In the genomic region with DNA sequence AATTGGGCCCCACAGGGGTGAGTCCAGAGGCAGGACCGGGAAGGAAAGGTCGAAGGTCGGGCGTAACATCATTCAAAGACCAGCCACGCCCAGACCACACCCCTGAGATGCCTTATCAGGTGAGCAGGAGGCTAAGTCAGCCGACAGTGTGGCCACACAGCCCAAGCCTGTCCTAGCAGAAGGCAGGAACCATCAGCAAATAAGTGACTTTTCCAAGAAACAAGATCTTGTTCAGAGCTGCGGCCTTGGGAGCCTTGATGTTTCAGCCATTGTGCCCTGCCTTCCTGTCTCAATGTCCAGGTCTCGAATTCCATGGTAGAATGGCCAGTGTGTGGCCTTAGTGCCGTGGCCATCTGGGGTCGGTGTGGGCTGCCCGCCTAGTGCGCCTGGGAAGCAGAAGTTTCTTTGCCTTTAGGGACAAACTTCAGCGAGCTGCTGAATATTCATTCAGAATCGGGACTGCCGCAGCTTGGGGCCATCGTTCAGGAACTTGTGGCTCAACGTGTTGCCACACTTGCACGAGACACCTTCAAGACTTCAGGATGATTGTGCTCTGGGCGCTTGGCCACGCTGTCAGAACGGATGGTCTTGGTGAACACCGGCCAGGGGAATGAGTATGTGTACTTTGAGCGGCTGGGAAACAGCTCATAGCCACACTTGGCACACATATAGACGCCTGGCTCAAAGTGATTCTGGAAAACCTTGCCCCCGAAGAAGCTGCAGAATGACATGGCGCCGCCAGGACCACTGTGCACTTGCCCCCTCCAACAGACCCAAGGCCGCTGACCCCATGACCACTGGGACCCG, we compare ENCODE assay signal across 1 cellular context.
TF ChIP-seq lines count a peak whose summit lies in the region.

No MANE protein-coding gene starts in this region.

TF ChIP-seq in K562, 482 proteins besides CTCF, POLR2A, EP300 and RAD21 (continued from another document):
- TF ChIP-seq, protein P1, sequence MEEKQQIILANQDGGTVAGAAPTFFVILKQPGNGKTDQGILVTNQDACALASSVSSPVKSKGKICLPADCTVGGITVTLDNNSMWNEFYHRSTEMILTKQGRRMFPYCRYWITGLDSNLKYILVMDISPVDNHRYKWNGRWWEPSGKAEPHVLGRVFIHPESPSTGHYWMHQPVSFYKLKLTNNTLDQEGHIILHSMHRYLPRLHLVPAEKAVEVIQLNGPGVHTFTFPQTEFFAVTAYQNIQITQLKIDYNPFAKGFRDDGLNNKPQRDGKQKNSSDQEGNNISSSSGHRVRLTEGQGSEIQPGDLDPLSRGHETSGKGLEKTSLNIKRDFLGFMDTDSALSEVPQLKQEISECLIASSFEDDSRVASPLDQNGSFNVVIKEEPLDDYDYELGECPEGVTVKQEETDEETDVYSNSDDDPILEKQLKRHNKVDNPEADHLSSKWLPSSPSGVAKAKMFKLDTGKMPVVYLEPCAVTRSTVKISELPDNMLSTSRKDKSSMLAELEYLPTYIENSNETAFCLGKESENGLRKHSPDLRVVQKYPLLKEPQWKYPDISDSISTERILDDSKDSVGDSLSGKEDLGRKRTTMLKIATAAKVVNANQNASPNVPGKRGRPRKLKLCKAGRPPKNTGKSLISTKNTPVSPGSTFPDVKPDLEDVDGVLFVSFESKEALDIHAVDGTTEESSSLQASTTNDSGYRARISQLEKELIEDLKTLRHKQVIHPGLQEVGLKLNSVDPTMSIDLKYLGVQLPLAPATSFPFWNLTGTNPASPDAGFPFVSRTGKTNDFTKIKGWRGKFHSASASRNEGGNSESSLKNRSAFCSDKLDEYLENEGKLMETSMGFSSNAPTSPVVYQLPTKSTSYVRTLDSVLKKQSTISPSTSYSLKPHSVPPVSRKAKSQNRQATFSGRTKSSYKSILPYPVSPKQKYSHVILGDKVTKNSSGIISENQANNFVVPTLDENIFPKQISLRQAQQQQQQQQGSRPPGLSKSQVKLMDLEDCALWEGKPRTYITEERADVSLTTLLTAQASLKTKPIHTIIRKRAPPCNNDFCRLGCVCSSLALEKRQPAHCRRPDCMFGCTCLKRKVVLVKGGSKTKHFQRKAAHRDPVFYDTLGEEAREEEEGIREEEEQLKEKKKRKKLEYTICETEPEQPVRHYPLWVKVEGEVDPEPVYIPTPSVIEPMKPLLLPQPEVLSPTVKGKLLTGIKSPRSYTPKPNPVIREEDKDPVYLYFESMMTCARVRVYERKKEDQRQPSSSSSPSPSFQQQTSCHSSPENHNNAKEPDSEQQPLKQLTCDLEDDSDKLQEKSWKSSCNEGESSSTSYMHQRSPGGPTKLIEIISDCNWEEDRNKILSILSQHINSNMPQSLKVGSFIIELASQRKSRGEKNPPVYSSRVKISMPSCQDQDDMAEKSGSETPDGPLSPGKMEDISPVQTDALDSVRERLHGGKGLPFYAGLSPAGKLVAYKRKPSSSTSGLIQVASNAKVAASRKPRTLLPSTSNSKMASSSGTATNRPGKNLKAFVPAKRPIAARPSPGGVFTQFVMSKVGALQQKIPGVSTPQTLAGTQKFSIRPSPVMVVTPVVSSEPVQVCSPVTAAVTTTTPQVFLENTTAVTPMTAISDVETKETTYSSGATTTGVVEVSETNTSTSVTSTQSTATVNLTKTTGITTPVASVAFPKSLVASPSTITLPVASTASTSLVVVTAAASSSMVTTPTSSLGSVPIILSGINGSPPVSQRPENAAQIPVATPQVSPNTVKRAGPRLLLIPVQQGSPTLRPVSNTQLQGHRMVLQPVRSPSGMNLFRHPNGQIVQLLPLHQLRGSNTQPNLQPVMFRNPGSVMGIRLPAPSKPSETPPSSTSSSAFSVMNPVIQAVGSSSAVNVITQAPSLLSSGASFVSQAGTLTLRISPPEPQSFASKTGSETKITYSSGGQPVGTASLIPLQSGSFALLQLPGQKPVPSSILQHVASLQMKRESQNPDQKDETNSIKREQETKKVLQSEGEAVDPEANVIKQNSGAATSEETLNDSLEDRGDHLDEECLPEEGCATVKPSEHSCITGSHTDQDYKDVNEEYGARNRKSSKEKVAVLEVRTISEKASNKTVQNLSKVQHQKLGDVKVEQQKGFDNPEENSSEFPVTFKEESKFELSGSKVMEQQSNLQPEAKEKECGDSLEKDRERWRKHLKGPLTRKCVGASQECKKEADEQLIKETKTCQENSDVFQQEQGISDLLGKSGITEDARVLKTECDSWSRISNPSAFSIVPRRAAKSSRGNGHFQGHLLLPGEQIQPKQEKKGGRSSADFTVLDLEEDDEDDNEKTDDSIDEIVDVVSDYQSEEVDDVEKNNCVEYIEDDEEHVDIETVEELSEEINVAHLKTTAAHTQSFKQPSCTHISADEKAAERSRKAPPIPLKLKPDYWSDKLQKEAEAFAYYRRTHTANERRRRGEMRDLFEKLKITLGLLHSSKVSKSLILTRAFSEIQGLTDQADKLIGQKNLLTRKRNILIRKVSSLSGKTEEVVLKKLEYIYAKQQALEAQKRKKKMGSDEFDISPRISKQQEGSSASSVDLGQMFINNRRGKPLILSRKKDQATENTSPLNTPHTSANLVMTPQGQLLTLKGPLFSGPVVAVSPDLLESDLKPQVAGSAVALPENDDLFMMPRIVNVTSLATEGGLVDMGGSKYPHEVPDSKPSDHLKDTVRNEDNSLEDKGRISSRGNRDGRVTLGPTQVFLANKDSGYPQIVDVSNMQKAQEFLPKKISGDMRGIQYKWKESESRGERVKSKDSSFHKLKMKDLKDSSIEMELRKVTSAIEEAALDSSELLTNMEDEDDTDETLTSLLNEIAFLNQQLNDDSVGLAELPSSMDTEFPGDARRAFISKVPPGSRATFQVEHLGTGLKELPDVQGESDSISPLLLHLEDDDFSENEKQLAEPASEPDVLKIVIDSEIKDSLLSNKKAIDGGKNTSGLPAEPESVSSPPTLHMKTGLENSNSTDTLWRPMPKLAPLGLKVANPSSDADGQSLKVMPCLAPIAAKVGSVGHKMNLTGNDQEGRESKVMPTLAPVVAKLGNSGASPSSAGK (IDR thresholded peaks at IDR 0.05): peak; percentile 62
- TF ChIP-seq, protein P2, sequence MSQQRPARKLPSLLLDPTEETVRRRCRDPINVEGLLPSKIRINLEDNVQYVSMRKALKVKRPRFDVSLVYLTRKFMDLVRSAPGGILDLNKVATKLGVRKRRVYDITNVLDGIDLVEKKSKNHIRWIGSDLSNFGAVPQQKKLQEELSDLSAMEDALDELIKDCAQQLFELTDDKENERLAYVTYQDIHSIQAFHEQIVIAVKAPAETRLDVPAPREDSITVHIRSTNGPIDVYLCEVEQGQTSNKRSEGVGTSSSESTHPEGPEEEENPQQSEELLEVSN (IDR thresholded peaks at IDR 0.05; ENCODE audit: borderline replicate concordance in 1 of 2, extremely low read depth in 1 of 2, insufficient read depth in 1 of 2, insufficient read length in 1 of 2, low read depth in 1 of 2, low read length in 1 of 2, poor library complexity in 1 of 2, severe bottlenecking in 1 of 2): peak in 1 of 2 experiments; percentile 26
- no peak for TF ChIP-seq ZNF354B (CRISPR knock-in tag; IDR thresholded peaks at IDR 0.05)
- no peak for TF ChIP-seq POLR3A (IDR thresholded peaks at IDR 0.05; ENCODE audit: borderline replicate concordance, extremely low read depth, insufficient read depth, insufficient read length)
- TF ChIP-seq PHTF2 (CRISPR knock-in tag; IDR thresholded peaks at IDR 0.05): no peak
- TF ChIP-seq RBFOX2 (IDR thresholded peaks at IDR 0.05; ENCODE audit: low read depth, low read length): peak; percentile 73
- TF ChIP-seq, protein P3, sequence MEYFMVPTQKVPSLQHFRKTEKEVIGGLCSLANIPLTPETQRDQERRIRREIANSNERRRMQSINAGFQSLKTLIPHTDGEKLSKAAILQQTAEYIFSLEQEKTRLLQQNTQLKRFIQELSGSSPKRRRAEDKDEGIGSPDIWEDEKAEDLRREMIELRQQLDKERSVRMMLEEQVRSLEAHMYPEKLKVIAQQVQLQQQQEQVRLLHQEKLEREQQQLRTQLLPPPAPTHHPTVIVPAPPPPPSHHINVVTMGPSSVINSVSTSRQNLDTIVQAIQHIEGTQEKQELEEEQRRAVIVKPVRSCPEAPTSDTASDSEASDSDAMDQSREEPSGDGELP (CRISPR knock-in tag; IDR thresholded peaks at IDR 0.05; ENCODE audit: borderline replicate concordance): peak; percentile 78
- no peak for TF ChIP-seq ZFPM2 (CRISPR knock-in tag; IDR thresholded peaks at IDR 0.05)
- TF ChIP-seq, protein P4, sequence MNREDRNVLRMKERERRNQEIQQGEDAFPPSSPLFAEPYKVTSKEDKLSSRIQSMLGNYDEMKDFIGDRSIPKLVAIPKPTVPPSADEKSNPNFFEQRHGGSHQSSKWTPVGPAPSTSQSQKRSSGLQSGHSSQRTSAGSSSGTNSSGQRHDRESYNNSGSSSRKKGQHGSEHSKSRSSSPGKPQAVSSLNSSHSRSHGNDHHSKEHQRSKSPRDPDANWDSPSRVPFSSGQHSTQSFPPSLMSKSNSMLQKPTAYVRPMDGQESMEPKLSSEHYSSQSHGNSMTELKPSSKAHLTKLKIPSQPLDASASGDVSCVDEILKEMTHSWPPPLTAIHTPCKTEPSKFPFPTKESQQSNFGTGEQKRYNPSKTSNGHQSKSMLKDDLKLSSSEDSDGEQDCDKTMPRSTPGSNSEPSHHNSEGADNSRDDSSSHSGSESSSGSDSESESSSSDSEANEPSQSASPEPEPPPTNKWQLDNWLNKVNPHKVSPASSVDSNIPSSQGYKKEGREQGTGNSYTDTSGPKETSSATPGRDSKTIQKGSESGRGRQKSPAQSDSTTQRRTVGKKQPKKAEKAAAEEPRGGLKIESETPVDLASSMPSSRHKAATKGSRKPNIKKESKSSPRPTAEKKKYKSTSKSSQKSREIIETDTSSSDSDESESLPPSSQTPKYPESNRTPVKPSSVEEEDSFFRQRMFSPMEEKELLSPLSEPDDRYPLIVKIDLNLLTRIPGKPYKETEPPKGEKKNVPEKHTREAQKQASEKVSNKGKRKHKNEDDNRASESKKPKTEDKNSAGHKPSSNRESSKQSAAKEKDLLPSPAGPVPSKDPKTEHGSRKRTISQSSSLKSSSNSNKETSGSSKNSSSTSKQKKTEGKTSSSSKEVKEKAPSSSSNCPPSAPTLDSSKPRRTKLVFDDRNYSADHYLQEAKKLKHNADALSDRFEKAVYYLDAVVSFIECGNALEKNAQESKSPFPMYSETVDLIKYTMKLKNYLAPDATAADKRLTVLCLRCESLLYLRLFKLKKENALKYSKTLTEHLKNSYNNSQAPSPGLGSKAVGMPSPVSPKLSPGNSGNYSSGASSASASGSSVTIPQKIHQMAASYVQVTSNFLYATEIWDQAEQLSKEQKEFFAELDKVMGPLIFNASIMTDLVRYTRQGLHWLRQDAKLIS (CRISPR knock-in tag; IDR thresholded peaks at IDR 0.05): 0 out of 2 replicates have a peak, but pooled peaks have one; percentile 62
- no peak for TF ChIP-seq CEBPB (tag; IDR thresholded peaks at IDR 0.05)
- TF ChIP-seq SMARCE1 (IDR thresholded peaks at IDR 0.05): no peak
- TF ChIP-seq ZNF282 (CRISPR knock-in tag; IDR thresholded peaks at IDR 0.05): no peak
- no peak for TF ChIP-seq ERF (CRISPR knock-in tag; IDR thresholded peaks at IDR 0.05)
- no peak for TF ChIP-seq RBM14 (IDR thresholded peaks at IDR 0.05; ENCODE audit: borderline replicate concordance, insufficient read depth, low read depth, low read length)
